Comparison of ENCODE assay signal across 8 cellular contexts in genomic region chr15:34239151-34239761, GRCh38. TPM values are rescaled to one million over a fixed set of nuclear protein-coding genes. Genes with fewer than 3 reads are reported as not detected.
DNase-seq lines count a peak whose midpoint lies in the region; ATAC-seq and TF ChIP-seq lines count a peak whose summit lies in the region.

No MANE protein-coding gene starts in this region.

- H3K9me3 Mint-ChIP-seq in activated CD8-positive, alpha-beta T cell treated with anti-CD3 and anti-CD28 coated beads, Interleukin-2, amount 10 ng/mL, durations not matched to agents 7 days and 5 days (ENCODE audit: insufficient read depth) = no peaks in the 10 kb centered on the region
- H3K9me3 Mint-ChIP-seq in type B pancreatic cell = no peaks in the 10 kb centered on the region

- H3K27me3 ChIP-seq in foreskin keratinocyte = no peaks in the 10 kb centered on the region

- H3K27me3 Mint-ChIP-seq in activated CD8-positive, alpha-beta T cell treated with anti-CD3 and anti-CD28 coated beads, Interleukin-2, amount 10 ng/mL, durations not matched to agents 7 days and 5 days (ENCODE audit: low read depth) = no peaks in the 10 kb centered on the region
- no peaks in the 10 kb centered on the region for H3K27me3 Mint-ChIP-seq in type B pancreatic cell

- H3K27ac ChIP-seq in foreskin keratinocyte = peak overlapping the region; percentile 96

- POLR2A ChIA-PET in activated CD8-positive, alpha-beta T cell treated with anti-CD3 and anti-CD28 coated beads, Interleukin-2, amount 10 ng/mL, durations not matched to agents 7 days and 5 days (lab: Charles Lee) = no interaction called here

- peak overlapping the region; percentile 85 for H3K27ac Mint-ChIP-seq in activated CD8-positive, alpha-beta T cell treated with anti-CD3 and anti-CD28 coated beads, Interleukin-2, amount 10 ng/mL, durations not matched to agents 7 days and 5 days
- H3K27ac Mint-ChIP-seq in type B pancreatic cell = peak overlapping the region; percentile 96

- DNase-seq in activated naive CD4-positive, alpha-beta T cell treated with Interleukin-2 at 50 U/mL for 16 hours = peak; percentile 43
- no peak for DNase-seq in activated naive CD4-positive, alpha-beta T cell (lab: John Stamatoyannopoulos, UW)
- DNase-seq in activated CD8-positive, alpha-beta T cell treated with anti-CD3 and anti-CD28 coated beads, Interleukin-2, amount 10 ng/mL, durations not matched to agents 7 days and 5 days = peak; percentile 34
- DNase-seq in foreskin keratinocyte = peak; percentile 96 to 99
- DNase-seq in type B pancreatic cell (ENCODE audit: extremely low spot score, unreplicated experiment) = no peak
- no peak for DNase-seq in MV-4-11 (lab: John Stamatoyannopoulos, UW)
- no peak for DNase-seq in NCI-H146 (lab: John Stamatoyannopoulos, UW)

- no peak for TF ChIP-seq CTCF in foreskin keratinocyte (conservative IDR thresholded peaks at IDR 0.05)
- no peak for TF ChIP-seq CTCF in type B pancreatic cell (conservative IDR thresholded peaks at IDR 0.05)

- peaks cover 47% of the 10 kb centered on the region for H3K36me3 Mint-ChIP-seq in activated CD8-positive, alpha-beta T cell treated with anti-CD3 and anti-CD28 coated beads, Interleukin-2, amount 10 ng/mL, durations not matched to agents 7 days and 5 days (ENCODE audit: low read depth)
- peaks cover 4% of the 10 kb centered on the region for H3K36me3 Mint-ChIP-seq in type B pancreatic cell

- CTCF ChIA-PET in activated CD8-positive, alpha-beta T cell treated with anti-CD3 and anti-CD28 coated beads, Interleukin-2, amount 10 ng/mL, durations not matched to agents 7 days and 5 days (lab: Charles Lee) = interaction anchor here (1.0 to 4.4 kb wide), 2 partner anchors 128 to 129 kb away, joined by 4 to 93 read pairs; partner anchors contain the start of gene LPCAT4

- peaks cover 18% of the 10 kb centered on the region for H3K4me1 Mint-ChIP-seq in activated CD8-positive, alpha-beta T cell treated with anti-CD3 and anti-CD28 coated beads, Interleukin-2, amount 10 ng/mL, durations not matched to agents 7 days and 5 days (ENCODE audit: low read depth)
- H3K4me1 Mint-ChIP-seq in type B pancreatic cell (ENCODE audit: unreplicated experiment) = no peaks in the 10 kb centered on the region

- peak overlapping the region; percentile 3 for H3K4me3 Mint-ChIP-seq in activated CD8-positive, alpha-beta T cell treated with anti-CD3 and anti-CD28 coated beads, Interleukin-2, amount 10 ng/mL, durations not matched to agents 7 days and 5 days
- no peak overlapping the region for H3K4me3 Mint-ChIP-seq in type B pancreatic cell

- peaks cover 22% of the 10 kb centered on the region for H3K4me1 ChIP-seq in foreskin keratinocyte

- peak; percentile 68 for ATAC-seq in activated CD8-positive, alpha-beta T cell treated with anti-CD3 and anti-CD28 coated beads, Interleukin-2, amount 10 ng/mL, durations not matched to agents 7 days and 5 days
- peak; percentile 97 for ATAC-seq in foreskin keratinocyte
- ATAC-seq in GM21619 (IDR thresholded peaks at IDR 0.05; ENCODE audit: unreplicated experiment) = no peak

RNA-seq across cellular contexts. Expression of gene EMC4, which starts 14.4 kb away (rescaled TPM):
- 10 to 100 TPM; 79.0 to 81.9 TPM for total RNA-seq in activated CD8-positive, alpha-beta T cell treated with anti-CD3 and anti-CD28 coated beads, Interleukin-2, amount 10 ng/mL, durations not matched to agents 7 days and 5 days
- total RNA-seq in foreskin keratinocyte (119 and 124 TPM in 2 replicates), type B pancreatic cell (ENCODE audit: low replicate concordance) (102 and 111 TPM in 2 replicates)
- polyA plus RNA-seq in foreskin keratinocyte = 146 and 150 TPM in 2 replicates

RNA-seq across cellular contexts. Expression of gene KATNBL1, which starts 29.4 kb away (rescaled TPM):
- total RNA-seq in activated CD8-positive, alpha-beta T cell treated with anti-CD3 and anti-CD28 coated beads, Interleukin-2, amount 10 ng/mL, durations not matched to agents 7 days and 5 days = 10 to 100 TPM; 40.5 to 44.5 TPM
- total RNA-seq in foreskin keratinocyte (40.5 and 46.2 TPM in 2 replicates), type B pancreatic cell (ENCODE audit: low replicate concordance) (51.8 and 63.9 TPM in 2 replicates)
- 19.1 and 20.8 TPM in 2 replicates for polyA plus RNA-seq in foreskin keratinocyte

Comparison
In these comparisons a context has a peak if more than half of its experiments do, and no peak if none do; other contexts are left out.
1. DNase-seq: peak in activated naive CD4-positive, alpha-beta T cell treated with Interleukin-2 at 50 U/mL for 16 hours (single experiment), activated CD8-positive, alpha-beta T cell treated with anti-CD3 and anti-CD28 coated beads, Interleukin-2, amount 10 ng/mL, durations not matched to agents 7 days and 5 days (single experiment) and foreskin keratinocyte (2 of 2); none in activated naive CD4-positive, alpha-beta T cell (0 of 4), type B pancreatic cell (single experiment), MV-4-11 (single experiment) and NCI-H146 (single experiment).